In the genomic region with DNA sequence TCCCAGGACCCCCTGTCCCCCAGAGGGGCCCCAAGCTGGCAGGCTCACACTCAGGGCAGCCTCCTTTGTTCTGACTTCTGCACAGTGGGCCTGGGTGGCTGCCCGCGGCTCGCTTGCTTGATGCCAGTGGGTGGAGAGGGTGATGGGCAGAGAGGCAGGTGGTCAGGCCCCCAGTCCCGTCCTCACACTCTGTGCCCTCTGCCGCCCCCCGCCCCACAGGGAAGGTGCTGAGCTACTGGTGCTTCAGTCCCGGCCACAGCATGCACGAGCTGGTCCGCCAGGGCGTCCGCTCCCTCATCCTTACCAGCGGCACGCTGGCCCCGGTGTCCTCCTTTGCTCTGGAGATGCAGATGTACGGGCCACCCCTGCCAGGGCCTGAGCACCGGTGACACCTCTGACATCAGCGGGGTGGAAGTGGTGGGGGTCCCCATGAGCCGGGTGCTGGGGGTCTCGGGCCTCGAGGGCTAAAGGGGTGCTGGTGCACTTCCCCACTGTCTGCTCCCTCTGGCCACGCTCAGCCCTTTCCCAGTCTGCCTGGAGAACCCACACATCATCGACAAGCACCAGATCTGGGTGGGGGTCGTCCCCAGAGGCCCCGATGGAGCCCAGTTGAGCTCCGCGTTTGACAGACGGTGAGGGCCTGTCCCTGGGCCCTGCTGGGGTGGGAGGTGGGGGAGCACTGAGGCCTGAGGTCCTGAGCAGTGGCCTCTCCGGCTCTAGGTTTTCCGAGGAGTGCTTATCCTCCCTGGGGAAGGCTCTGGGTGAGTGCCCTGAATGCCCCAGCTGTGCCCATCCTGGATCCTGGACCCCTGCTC, we compare ENCODE assay signal across 11 cellular contexts. TPM values are rescaled to one million over a fixed set of nuclear protein-coding genes. Genes with fewer than 3 reads are reported as not detected.
DNase-seq lines count a peak whose midpoint lies in the region; ATAC-seq and TF ChIP-seq lines count a peak whose summit lies in the region.
"Had no signal": no experiment of that assay in that cellular context is flagged by ENCODE, and none has a peak within 500 bp of the region (broad histone marks: within the 10 kb centered on the region; RNA-seq: fewer than 3 reads in every experiment).

No MANE protein-coding gene starts in this region.

- H3K27ac ChIP-seq in caudate nucleus (ENCODE audit: low read depth, low read length) (peak overlapping the region; percentile 67), mucosa of rectum (ENCODE audit: low read depth in 2 of 2, low read length in 2 of 2) (peak overlapping the region; percentile 83 to 85), suprapubic skin (peak overlapping the region; percentile 90)

- no peaks in the 10 kb centered on the region for H3K9me3 Mint-ChIP-seq in activated naive CD4-positive, alpha-beta T cell treated with anti-CD3 and anti-CD28 coated beads, Interleukin-2, amount 10 ng/mL, durations not matched to agents 7 days and 5 days
- H3K9me3 Mint-ChIP-seq: T-helper 1 cell treated with Interleukin-12 subunit alpha and Interleukin-12 subunit beta and Interleukin-4 antibody, amounts not matched to agents 30 μg/mL and 1 μg/mL, for 36 hours had no signal

- H3K36me3 Mint-ChIP-seq in activated naive CD4-positive, alpha-beta T cell treated with anti-CD3 and anti-CD28 coated beads, Interleukin-2, amount 10 ng/mL, durations not matched to agents 7 days and 5 days = peaks cover 7% of the 10 kb centered on the region

- H3K9ac ChIP-seq in NT2/D1 (ENCODE audit: insufficient read length, low read depth) = peak overlapping the region; percentile 57
- H3K9ac ChIP-seq in mucosa of rectum (ENCODE audit: low read depth in 1 of 2, low read length in 2 of 2) = peak overlapping the region in 1 of 2 donors; percentile 70

- TF ChIP-seq POLR2A in suprapubic skin (IDR thresholded peaks at IDR 0.05) = no peak

- no peaks in the 10 kb centered on the region for H3K27me3 ChIP-seq in NT2/D1 (ENCODE audit: insufficient read depth, insufficient read length)
- no peaks in the 10 kb centered on the region for H3K27me3 ChIP-seq in mucosa of rectum (ENCODE audit: control insufficient read depth in 2 of 2, insufficient read depth in 2 of 2, low read length in 2 of 2)
- no peaks in the 10 kb centered on the region for H3K27me3 ChIP-seq in suprapubic skin

- ATAC-seq in HG03469 (IDR thresholded peaks at IDR 0.05; ENCODE audit: unreplicated experiment) = no peak

- H3K27ac Mint-ChIP-seq in activated naive CD4-positive, alpha-beta T cell treated with anti-CD3 and anti-CD28 coated beads, Interleukin-2, amount 10 ng/mL, durations not matched to agents 7 days and 5 days = no peak overlapping the region
- H3K27ac Mint-ChIP-seq: T-helper 1 cell treated with Interleukin-12 subunit alpha and Interleukin-12 subunit beta and Interleukin-4 antibody, amounts not matched to agents 30 μg/mL and 1 μg/mL, for 36 hours had no signal

- peaks cover 43% of the 10 kb centered on the region for H3K36me3 ChIP-seq in NT2/D1 (ENCODE audit: insufficient read depth, insufficient read length, low read length)
- no peaks in the 10 kb centered on the region for H3K36me3 ChIP-seq in mucosa of rectum (ENCODE audit: control insufficient read depth in 2 of 2, insufficient read depth in 2 of 2, low read length in 2 of 2)
- no peaks in the 10 kb centered on the region for H3K36me3 ChIP-seq in suprapubic skin

- H3K27me3 Mint-ChIP-seq in activated naive CD4-positive, alpha-beta T cell treated with anti-CD3 and anti-CD28 coated beads, Interleukin-2, amount 10 ng/mL, durations not matched to agents 7 days and 5 days = no peaks in the 10 kb centered on the region

- WGBS in suprapubic skin = 85% methylated on average over 8 of the region's 29 CpGs

- no peaks in the 10 kb centered on the region for H3K9me3 ChIP-seq in NT2/D1 (ENCODE audit: insufficient read depth, low read length)
- no peaks in the 10 kb centered on the region for H3K9me3 ChIP-seq in mucosa of rectum (ENCODE audit: control insufficient read depth in 2 of 2, low read length in 2 of 2)
- no peaks in the 10 kb centered on the region for H3K9me3 ChIP-seq in suprapubic skin

- H3K4me3 ChIP-seq in NT2/D1 (ENCODE audit: insufficient read length, low read depth) (no peak overlapping the region), mucosa of rectum (ENCODE audit: low read length in 2 of 2) (peak overlapping the region; percentile 41 to 59), suprapubic skin (no peak overlapping the region)

- peaks cover 9% of the 10 kb centered on the region for H3K4me1 Mint-ChIP-seq in activated naive CD4-positive, alpha-beta T cell treated with anti-CD3 and anti-CD28 coated beads, Interleukin-2, amount 10 ng/mL, durations not matched to agents 7 days and 5 days

- DNase-seq in NT2/D1 (ENCODE audit: low read depth, low spot score) = no peak
- no peak for DNase-seq in caudate nucleus (lab: John Stamatoyannopoulos, UW)
- no peak for DNase-seq in suprapubic skin (ENCODE audit: low spot score in 2 of 2)
- no peak for DNase-seq in activated naive CD4-positive, alpha-beta T cell treated with anti-CD3 and anti-CD28 coated beads, Interleukin-2, amount 10 ng/mL, durations not matched to agents 7 days and 5 days
- DNase-seq in SIG-M5 treated with dmso at 0.1 percent for 504 hours (lab: John Stamatoyannopoulos, UW; ENCODE audit: unreplicated experiment) = no peak
- DNase-seq in NCI-H2081 (lab: John Stamatoyannopoulos, UW) = no peak
- DNase-seq: cortex of kidney, NCI-H2107 had no signal

- TF ChIP-seq CTCF in suprapubic skin (IDR thresholded peaks at IDR 0.05) = no peak

- H3K4me1 ChIP-seq in NT2/D1 (ENCODE audit: insufficient read depth, insufficient read length) = peaks cover 38% of the 10 kb centered on the region
- H3K4me1 ChIP-seq in mucosa of rectum (ENCODE audit: control insufficient read depth in 2 of 2, insufficient read depth in 2 of 2, low read length in 2 of 2) = peaks cover 46 to 51% of the 10 kb centered on the region in 2 donors
- peaks cover 80% of the 10 kb centered on the region for H3K4me1 ChIP-seq in suprapubic skin

- H3K4me3 Mint-ChIP-seq in activated naive CD4-positive, alpha-beta T cell treated with anti-CD3 and anti-CD28 coated beads, Interleukin-2, amount 10 ng/mL, durations not matched to agents 7 days and 5 days = no peak overlapping the region
- H3K4me3 Mint-ChIP-seq: T-helper 1 cell treated with Interleukin-12 subunit alpha and Interleukin-12 subunit beta and Interleukin-4 antibody, amounts not matched to agents 30 μg/mL and 1 μg/mL, for 36 hours had no signal

- CTCF ChIA-PET in activated naive CD4-positive, alpha-beta T cell treated with anti-CD3 and anti-CD28 coated beads, Interleukin-2, amount 10 ng/mL, durations not matched to agents 7 days and 5 days (lab: Charles Lee) = interaction anchor here (1.2 kb wide), 1 partner anchor 46 kb away, joined by 3 read pairs; no protein-coding TSS in a partner anchor

- no peak for TF ChIP-seq EP300 in suprapubic skin (IDR thresholded peaks at IDR 0.05)

RNA-seq across cellular contexts. Expression of a gene that starts 8.8 kb away (rescaled TPM):
- total RNA-seq in suprapubic skin = 10 to 100 TPM in 2 of 4 donors, 1 to 10 TPM in 2; 2.1 to 16.1 (median 11.1) TPM

RNA-seq across cellular contexts. Expression of a gene that starts 20.1 kb away (rescaled TPM):
- 10 to 100 TPM; 22.1 to 31.9 (median 27.6) TPM for total RNA-seq in suprapubic skin

RNA-seq across cellular contexts. Expression of a gene that starts 20.2 kb away (rescaled TPM):
- total RNA-seq in suprapubic skin = 10 to 100 TPM; 21.7 to 25.8 (median 23.3) TPM

RNA-seq across cellular contexts. Expression of a gene that starts 29.5 kb away (rescaled TPM):
- 10 to 100 TPM in 2 of 4 donors, 1 to 10 TPM in 2; 6.9 to 26.6 (median 13.9) TPM for total RNA-seq in suprapubic skin

RNA-seq across cellular contexts. Expression of a gene that starts 34.4 kb away (rescaled TPM):
- 10 to 100 TPM; 14.2 to 20.7 (median 17.0) TPM for total RNA-seq in suprapubic skin

Comparison
In these comparisons a context has a peak if more than half of its experiments do, and no peak if none do; other contexts are left out.
1. H3K4me3 ChIP-seq: peak in mucosa of rectum (2 of 2); none in NT2/D1 (single experiment) and suprapubic skin (single experiment).
2. Peak in every context shown above with its lines, with median percentiles within 50 percentile points of each other: H3K27ac ChIP-seq.